In genomic region chr17:49069585-49070273, GRCh38 we compare ENCODE assay signal across 21 cellular contexts.
"Had no signal": no experiment of that assay in that cellular context is flagged by ENCODE, and none has a peak within 500 bp of the region (broad histone marks: within the 10 kb centered on the region; RNA-seq: fewer than 3 reads in every experiment).

No MANE protein-coding gene starts in this region.

- H3K4me3 ChIP-seq: ascending aorta, left ventricle myocardium inferior, skin epidermis, thoracic aorta, upper lobe of right lung had no signal

- H3K27ac Mint-ChIP-seq: dendritic cell treated with granulocyte-macrophage colony-stimulating factor and Interleukin-4, amounts not matched to agents 40 ng/mL and 50 ng/mL, for 4 days; effector memory CD8-positive, alpha-beta T cell; nephron progenitor cell; T-helper 1 cell treated with Interleukin-12 subunit alpha and Interleukin-12 subunit beta and Interleukin-4 antibody, amounts not matched to agents 30 μg/mL and 1 μg/mL, for 36 hours had no signal

- H3K4me1 Mint-ChIP-seq: nephron progenitor cell had no signal

- H3K9me3 Mint-ChIP-seq: dendritic cell treated with granulocyte-macrophage colony-stimulating factor and Interleukin-4, amounts not matched to agents 40 ng/mL and 50 ng/mL, for 4 days; effector memory CD8-positive, alpha-beta T cell; nephron progenitor cell; T-helper 1 cell treated with Interleukin-12 subunit alpha and Interleukin-12 subunit beta and Interleukin-4 antibody, amounts not matched to agents 30 μg/mL and 1 μg/mL, for 36 hours had no signal

- ATAC-seq: effector memory CD8-positive, alpha-beta T cell; upper lobe of right lung had no signal

- H3K4me3 Mint-ChIP-seq: dendritic cell treated with granulocyte-macrophage colony-stimulating factor and Interleukin-4, amounts not matched to agents 40 ng/mL and 50 ng/mL, for 4 days; effector memory CD8-positive, alpha-beta T cell; nephron progenitor cell; T-helper 1 cell treated with Interleukin-12 subunit alpha and Interleukin-12 subunit beta and Interleukin-4 antibody, amounts not matched to agents 30 μg/mL and 1 μg/mL, for 36 hours had no signal

- DNase-seq: activated CD4-positive, CD25-positive, alpha-beta regulatory T cell treated with anti-CD3 and anti-CD28 coated beads, Interleukin-2, amount 50 U/mL, for 72 hours; activated CD8-positive, alpha-beta memory T cell treated with anti-CD3 and anti-CD28 coated beads for 24 hours; activated CD8-positive, alpha-beta memory T cell treated with anti-CD3 and anti-CD28 coated beads, Interleukin-2, amount 50 U/mL, for 48 hours; activated effector memory CD4-positive, alpha-beta T cell treated with anti-CD3 and anti-CD28 coated beads, Interleukin-2, amount 50 U/mL, for 16 hours; activated naive CD4-positive, alpha-beta T cell treated with anti-CD3 and anti-CD28 coated beads, Interleukin-2, amount 50 U/mL, for 16 hours; activated T-cell treated with anti-CD3 and anti-CD28 coated beads, Interleukin-2, amount 50 U/mL, for 48 hours; effector memory CD8-positive, alpha-beta T cell; foreskin melanocyte; glutamatergic neuron; hippocampal formation; left ventricle myocardium inferior; mammary epithelial cell; nephron progenitor cell; stimulated activated CD4-positive, alpha-beta T cell treated with anti-CD3 and anti-CD28 coated beads, Interleukin-15, amount 100 ng/mL, for 24 hours; stimulated activated CD4-positive, alpha-beta T cell treated with anti-CD3 and anti-CD28 coated beads, Interleukin-2, amount 100 ng/mL, for 48 hours; upper lobe of right lung had no signal
